1 cellular context compared by ENCODE assay signal in genomic region chr1:168392958-168393357, GRCh38.
TF ChIP-seq lines count a peak whose summit lies in the region.

No MANE protein-coding gene starts in this region.

TF ChIP-seq in GM23338, 12 proteins besides CTCF, POLR2A, EP300 and RAD21 (continued from another document):
- no peak for TF ChIP-seq ZNF462 (CRISPR knock-in tag; IDR thresholded peaks at IDR 0.05)
- TF ChIP-seq ETS1 (IDR thresholded peaks at IDR 0.05), result no peak
- no peak for TF ChIP-seq EZH2phosphoT487 (IDR thresholded peaks at IDR 0.05; ENCODE audit: unreplicated experiment)
- no peak for TF ChIP-seq NANOG (IDR thresholded peaks at IDR 0.05; ENCODE audit: borderline replicate concordance)
